Comparison of ENCODE assay signal across 1 cellular context in the genomic region with DNA sequence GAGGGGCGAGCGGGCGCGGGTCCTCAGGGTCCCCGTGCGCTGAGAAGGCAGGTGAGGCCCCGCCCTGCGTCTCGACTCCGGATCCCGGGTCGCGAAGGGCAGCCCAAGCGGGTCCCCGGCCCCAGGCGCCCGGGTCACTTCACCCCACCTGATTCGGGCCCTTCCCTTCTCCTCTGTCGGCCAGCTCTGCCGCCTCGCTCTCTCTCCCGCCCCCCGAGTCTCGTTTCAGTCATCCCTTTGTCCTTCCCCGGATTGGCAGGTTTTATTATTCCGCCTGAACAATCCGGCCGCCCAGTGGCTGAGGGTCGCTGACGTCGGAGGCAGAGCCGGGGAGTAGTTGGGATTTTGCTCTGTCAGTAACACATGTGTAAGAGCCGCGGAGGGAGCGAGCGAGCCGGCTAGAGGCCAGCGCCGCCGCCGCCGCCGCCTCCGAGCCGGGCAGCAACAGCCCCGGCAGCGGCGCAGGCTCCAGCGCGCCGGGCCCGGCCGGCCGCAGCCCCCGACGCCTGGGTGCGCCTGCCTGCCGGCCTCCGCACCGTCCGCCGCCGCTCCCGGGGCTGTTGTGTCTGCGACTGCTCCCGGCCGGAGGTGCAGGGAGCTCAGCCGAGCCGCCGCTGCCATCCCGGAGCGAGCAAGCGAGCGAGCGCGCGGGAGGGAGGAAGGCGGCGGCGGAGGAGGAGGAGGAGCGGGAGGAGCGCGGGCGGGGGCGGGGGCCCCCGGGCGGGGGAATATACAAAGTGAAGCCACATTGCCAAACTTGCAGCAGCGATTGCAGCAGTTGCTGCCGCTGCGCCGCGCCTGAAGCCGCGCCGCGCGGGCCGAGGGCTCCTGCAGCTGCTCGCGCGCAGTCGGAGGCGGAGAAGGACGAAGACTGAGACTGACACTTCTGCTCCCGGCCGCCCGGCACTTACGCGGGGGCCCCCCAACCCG.
TF ChIP-seq lines count a peak whose summit lies in the region.

A gene with protein sequence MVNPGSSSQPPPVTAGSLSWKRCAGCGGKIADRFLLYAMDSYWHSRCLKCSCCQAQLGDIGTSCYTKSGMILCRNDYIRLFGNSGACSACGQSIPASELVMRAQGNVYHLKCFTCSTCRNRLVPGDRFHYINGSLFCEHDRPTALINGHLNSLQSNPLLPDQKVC (plus strand): TSS at position 760 of the 930 bp plus-strand sequence. CDS start 3,136 bp downstream, outside the sequence.

TF ChIP-seq in HepG2, 621 proteins besides CTCF, POLR2A, EP300 and RAD21 (continued from another document and continues in another):
- TF ChIP-seq, protein P1, sequence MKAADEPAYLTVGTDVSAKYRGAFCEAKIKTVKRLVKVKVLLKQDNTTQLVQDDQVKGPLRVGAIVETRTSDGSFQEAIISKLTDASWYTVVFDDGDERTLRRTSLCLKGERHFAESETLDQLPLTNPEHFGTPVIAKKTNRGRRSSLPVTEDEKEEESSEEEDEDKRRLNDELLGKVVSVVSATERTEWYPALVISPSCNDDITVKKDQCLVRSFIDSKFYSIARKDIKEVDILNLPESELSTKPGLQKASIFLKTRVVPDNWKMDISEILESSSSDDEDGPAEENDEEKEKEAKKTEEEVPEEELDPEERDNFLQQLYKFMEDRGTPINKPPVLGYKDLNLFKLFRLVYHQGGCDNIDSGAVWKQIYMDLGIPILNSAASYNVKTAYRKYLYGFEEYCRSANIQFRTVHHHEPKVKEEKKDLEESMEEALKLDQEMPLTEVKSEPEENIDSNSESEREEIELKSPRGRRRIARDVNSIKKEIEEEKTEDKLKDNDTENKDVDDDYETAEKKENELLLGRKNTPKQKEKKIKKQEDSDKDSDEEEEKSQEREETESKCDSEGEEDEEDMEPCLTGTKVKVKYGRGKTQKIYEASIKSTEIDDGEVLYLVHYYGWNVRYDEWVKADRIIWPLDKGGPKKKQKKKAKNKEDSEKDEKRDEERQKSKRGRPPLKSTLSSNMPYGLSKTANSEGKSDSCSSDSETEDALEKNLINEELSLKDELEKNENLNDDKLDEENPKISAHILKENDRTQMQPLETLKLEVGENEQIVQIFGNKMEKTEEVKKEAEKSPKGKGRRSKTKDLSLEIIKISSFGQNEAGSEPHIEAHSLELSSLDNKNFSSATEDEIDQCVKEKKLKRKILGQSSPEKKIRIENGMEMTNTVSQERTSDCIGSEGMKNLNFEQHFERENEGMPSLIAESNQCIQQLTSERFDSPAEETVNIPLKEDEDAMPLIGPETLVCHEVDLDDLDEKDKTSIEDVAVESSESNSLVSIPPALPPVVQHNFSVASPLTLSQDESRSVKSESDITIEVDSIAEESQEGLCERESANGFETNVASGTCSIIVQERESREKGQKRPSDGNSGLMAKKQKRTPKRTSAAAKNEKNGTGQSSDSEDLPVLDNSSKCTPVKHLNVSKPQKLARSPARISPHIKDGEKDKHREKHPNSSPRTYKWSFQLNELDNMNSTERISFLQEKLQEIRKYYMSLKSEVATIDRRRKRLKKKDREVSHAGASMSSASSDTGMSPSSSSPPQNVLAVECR (CRISPR knock-in tag; IDR thresholded peaks at IDR 0.05; ENCODE audit: borderline replicate concordance), result peak; percentile 60; the same call in 1 of the 2 replicates
- no peak for TF ChIP-seq GABPA (IDR thresholded peaks at IDR 0.05; ENCODE audit: low read depth, low read length)
- TF ChIP-seq GABPA (CRISPR knock-in tag; IDR thresholded peaks at IDR 0.05; ENCODE audit: low read depth), result no peak
- peak; percentile 28 for TF ChIP-seq XRCC5 (optimal IDR thresholded peaks at IDR 0.05; ENCODE audit: low read length)
- no peak for TF ChIP-seq PAF1 (CRISPR knock-in tag; IDR thresholded peaks at IDR 0.05)
- TF ChIP-seq, protein P2, sequence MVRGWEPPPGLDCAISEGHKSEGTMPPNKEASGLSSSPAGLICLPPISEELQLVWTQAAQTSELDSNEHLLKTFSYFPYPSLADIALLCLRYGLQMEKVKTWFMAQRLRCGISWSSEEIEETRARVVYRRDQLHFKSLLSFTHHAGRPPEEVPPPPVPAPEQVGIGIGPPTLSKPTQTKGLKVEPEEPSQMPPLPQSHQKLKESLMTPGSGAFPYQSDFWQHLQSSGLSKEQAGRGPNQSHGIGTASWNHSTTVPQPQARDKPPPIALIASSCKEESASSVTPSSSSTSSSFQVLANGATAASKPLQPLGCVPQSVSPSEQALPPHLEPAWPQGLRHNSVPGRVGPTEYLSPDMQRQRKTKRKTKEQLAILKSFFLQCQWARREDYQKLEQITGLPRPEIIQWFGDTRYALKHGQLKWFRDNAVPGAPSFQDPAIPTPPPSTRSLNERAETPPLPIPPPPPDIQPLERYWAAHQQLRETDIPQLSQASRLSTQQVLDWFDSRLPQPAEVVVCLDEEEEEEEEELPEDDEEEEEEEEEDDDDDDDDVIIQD (CRISPR knock-in tag; IDR thresholded peaks at IDR 0.05; ENCODE audit: low read depth), result peak; percentile 68; the same call in 1 of the 2 replicates
- TF ChIP-seq NCOA5 (CRISPR knock-in tag; IDR thresholded peaks at IDR 0.05), result no peak
- no peak for TF ChIP-seq ZMYM3 (CRISPR knock-in tag; IDR thresholded peaks at IDR 0.05)
- no peak for TF ChIP-seq ZNF510 (CRISPR knock-in tag; IDR thresholded peaks at IDR 0.05; ENCODE audit: low read depth)
- peak; percentile 26; the same call in 1 of the 2 replicates for TF ChIP-seq ZNF768 (CRISPR knock-in tag; IDR thresholded peaks at IDR 0.05)
- peak; percentile 70; the same call in 1 of the 2 replicates for TF ChIP-seq RFX5 (IDR thresholded peaks at IDR 0.05; ENCODE audit: low read depth, low read length)
- no peak for TF ChIP-seq ZMAT3 (CRISPR knock-in tag; conservative IDR thresholded peaks at IDR 0.05)
- TF ChIP-seq ZEB1 (IDR thresholded peaks at IDR 0.05; ENCODE audit: insufficient replicate concordance, low read depth), result no peak
- TF ChIP-seq, protein P3, sequence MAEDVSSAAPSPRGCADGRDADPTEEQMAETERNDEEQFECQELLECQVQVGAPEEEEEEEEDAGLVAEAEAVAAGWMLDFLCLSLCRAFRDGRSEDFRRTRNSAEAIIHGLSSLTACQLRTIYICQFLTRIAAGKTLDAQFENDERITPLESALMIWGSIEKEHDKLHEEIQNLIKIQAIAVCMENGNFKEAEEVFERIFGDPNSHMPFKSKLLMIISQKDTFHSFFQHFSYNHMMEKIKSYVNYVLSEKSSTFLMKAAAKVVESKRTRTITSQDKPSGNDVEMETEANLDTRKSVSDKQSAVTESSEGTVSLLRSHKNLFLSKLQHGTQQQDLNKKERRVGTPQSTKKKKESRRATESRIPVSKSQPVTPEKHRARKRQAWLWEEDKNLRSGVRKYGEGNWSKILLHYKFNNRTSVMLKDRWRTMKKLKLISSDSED (CRISPR knock-in tag; IDR thresholded peaks at IDR 0.05), result no peak
- TF ChIP-seq, protein P4, sequence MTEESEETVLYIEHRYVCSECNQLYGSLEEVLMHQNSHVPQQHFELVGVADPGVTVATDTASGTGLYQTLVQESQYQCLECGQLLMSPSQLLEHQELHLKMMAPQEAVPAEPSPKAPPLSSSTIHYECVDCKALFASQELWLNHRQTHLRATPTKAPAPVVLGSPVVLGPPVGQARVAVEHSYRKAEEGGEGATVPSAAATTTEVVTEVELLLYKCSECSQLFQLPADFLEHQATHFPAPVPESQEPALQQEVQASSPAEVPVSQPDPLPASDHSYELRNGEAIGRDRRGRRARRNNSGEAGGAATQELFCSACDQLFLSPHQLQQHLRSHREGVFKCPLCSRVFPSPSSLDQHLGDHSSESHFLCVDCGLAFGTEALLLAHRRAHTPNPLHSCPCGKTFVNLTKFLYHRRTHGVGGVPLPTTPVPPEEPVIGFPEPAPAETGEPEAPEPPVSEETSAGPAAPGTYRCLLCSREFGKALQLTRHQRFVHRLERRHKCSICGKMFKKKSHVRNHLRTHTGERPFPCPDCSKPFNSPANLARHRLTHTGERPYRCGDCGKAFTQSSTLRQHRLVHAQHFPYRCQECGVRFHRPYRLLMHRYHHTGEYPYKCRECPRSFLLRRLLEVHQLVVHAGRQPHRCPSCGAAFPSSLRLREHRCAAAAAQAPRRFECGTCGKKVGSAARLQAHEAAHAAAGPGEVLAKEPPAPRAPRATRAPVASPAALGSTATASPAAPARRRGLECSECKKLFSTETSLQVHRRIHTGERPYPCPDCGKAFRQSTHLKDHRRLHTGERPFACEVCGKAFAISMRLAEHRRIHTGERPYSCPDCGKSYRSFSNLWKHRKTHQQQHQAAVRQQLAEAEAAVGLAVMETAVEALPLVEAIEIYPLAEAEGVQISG (CRISPR knock-in tag; IDR thresholded peaks at IDR 0.05), result peak; percentile 7; the same call in 1 of the 2 replicates
- peak; percentile 61 for TF ChIP-seq SAP130 (CRISPR knock-in tag; IDR thresholded peaks at IDR 0.05; ENCODE audit: low read depth)
- peak; percentile 89 for TF ChIP-seq NFYB (CRISPR knock-in tag; IDR thresholded peaks at IDR 0.05)
- no peak for TF ChIP-seq ZNF552 (CRISPR knock-in tag; IDR thresholded peaks at IDR 0.05; ENCODE audit: borderline replicate concordance)
- no peak for TF ChIP-seq ARID2 (CRISPR knock-in tag; IDR thresholded peaks at IDR 0.05; ENCODE audit: borderline replicate concordance)
- TF ChIP-seq ZNF761 (CRISPR knock-in tag; conservative IDR thresholded peaks at IDR 0.05), result 0 out of 2 replicates have a peak, but pooled peaks have one; percentile 14
- TF ChIP-seq, protein P5, sequence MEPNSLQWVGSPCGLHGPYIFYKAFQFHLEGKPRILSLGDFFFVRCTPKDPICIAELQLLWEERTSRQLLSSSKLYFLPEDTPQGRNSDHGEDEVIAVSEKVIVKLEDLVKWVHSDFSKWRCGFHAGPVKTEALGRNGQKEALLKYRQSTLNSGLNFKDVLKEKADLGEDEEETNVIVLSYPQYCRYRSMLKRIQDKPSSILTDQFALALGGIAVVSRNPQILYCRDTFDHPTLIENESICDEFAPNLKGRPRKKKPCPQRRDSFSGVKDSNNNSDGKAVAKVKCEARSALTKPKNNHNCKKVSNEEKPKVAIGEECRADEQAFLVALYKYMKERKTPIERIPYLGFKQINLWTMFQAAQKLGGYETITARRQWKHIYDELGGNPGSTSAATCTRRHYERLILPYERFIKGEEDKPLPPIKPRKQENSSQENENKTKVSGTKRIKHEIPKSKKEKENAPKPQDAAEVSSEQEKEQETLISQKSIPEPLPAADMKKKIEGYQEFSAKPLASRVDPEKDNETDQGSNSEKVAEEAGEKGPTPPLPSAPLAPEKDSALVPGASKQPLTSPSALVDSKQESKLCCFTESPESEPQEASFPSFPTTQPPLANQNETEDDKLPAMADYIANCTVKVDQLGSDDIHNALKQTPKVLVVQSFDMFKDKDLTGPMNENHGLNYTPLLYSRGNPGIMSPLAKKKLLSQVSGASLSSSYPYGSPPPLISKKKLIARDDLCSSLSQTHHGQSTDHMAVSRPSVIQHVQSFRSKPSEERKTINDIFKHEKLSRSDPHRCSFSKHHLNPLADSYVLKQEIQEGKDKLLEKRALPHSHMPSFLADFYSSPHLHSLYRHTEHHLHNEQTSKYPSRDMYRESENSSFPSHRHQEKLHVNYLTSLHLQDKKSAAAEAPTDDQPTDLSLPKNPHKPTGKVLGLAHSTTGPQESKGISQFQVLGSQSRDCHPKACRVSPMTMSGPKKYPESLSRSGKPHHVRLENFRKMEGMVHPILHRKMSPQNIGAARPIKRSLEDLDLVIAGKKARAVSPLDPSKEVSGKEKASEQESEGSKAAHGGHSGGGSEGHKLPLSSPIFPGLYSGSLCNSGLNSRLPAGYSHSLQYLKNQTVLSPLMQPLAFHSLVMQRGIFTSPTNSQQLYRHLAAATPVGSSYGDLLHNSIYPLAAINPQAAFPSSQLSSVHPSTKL (CRISPR knock-in tag; IDR thresholded peaks at IDR 0.05), result 0 out of 2 replicates have a peak, but pooled peaks have one; percentile 14
- TF ChIP-seq, protein P6, sequence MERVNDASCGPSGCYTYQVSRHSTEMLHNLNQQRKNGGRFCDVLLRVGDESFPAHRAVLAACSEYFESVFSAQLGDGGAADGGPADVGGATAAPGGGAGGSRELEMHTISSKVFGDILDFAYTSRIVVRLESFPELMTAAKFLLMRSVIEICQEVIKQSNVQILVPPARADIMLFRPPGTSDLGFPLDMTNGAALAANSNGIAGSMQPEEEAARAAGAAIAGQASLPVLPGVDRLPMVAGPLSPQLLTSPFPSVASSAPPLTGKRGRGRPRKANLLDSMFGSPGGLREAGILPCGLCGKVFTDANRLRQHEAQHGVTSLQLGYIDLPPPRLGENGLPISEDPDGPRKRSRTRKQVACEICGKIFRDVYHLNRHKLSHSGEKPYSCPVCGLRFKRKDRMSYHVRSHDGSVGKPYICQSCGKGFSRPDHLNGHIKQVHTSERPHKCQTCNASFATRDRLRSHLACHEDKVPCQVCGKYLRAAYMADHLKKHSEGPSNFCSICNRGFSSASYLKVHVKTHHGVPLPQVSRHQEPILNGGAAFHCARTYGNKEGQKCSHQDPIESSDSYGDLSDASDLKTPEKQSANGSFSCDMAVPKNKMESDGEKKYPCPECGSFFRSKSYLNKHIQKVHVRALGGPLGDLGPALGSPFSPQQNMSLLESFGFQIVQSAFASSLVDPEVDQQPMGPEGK (CRISPR knock-in tag; IDR thresholded peaks at IDR 0.05), result peak; percentile 77; the same call in 1 of the 2 replicates
- TF ChIP-seq, protein P7, sequence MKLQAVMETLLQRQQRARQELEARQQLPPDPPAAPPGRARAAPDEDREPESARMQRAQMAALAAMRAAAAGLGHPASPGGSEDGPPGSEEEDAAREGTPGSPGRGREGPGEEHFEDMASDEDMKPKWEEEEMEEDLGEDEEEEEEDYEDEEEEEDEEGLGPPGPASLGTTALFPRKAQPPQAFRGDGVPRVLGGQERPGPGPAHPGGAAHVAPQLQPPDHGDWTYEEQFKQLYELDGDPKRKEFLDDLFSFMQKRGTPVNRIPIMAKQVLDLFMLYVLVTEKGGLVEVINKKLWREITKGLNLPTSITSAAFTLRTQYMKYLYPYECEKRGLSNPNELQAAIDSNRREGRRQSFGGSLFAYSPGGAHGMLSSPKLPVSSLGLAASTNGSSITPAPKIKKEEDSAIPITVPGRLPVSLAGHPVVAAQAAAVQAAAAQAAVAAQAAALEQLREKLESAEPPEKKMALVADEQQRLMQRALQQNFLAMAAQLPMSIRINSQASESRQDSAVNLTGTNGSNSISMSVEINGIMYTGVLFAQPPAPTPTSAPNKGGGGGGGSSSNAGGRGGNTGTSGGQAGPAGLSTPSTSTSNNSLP (IDR thresholded peaks at IDR 0.05; ENCODE audit: low read depth, low read length), result 0 out of 2 replicates have a peak, but pooled peaks have one; percentile 16
- TF ChIP-seq CREM (IDR thresholded peaks at IDR 0.05), result peak; percentile 73
- no peak for TF ChIP-seq CREM (CRISPR knock-in tag; IDR thresholded peaks at IDR 0.05)
- no peak for TF ChIP-seq NAIF1 (CRISPR knock-in tag; IDR thresholded peaks at IDR 0.05; ENCODE audit: borderline replicate concordance)
- no peak for TF ChIP-seq ZNF572 (CRISPR knock-in tag; IDR thresholded peaks at IDR 0.05)
- no peak for TF ChIP-seq ZNF570 (CRISPR knock-in tag; IDR thresholded peaks at IDR 0.05; ENCODE audit: borderline replicate concordance)
- TF ChIP-seq, protein P8, sequence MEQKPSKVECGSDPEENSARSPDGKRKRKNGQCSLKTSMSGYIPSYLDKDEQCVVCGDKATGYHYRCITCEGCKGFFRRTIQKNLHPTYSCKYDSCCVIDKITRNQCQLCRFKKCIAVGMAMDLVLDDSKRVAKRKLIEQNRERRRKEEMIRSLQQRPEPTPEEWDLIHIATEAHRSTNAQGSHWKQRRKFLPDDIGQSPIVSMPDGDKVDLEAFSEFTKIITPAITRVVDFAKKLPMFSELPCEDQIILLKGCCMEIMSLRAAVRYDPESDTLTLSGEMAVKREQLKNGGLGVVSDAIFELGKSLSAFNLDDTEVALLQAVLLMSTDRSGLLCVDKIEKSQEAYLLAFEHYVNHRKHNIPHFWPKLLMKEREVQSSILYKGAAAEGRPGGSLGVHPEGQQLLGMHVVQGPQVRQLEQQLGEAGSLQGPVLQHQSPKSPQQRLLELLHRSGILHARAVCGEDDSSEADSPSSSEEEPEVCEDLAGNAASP (CRISPR knock-in tag; IDR thresholded peaks at IDR 0.05; ENCODE audit: borderline replicate concordance), result no peak
- no peak for TF ChIP-seq ZNF251 (CRISPR knock-in tag; IDR thresholded peaks at IDR 0.05)
- TF ChIP-seq MBD4 (IDR thresholded peaks at IDR 0.05; ENCODE audit: borderline replicate concordance, low read length), result no peak
- TF ChIP-seq ADNP (CRISPR knock-in tag; IDR thresholded peaks at IDR 0.05), result no peak
- TF ChIP-seq ZSCAN22 (CRISPR knock-in tag; IDR thresholded peaks at IDR 0.05), result no peak
- no peak for TF ChIP-seq NPAS2 (CRISPR knock-in tag; IDR thresholded peaks at IDR 0.05; ENCODE audit: borderline replicate concordance)
